ENCODE assay signal across 17 cellular contexts in genomic region chr5:129670944-129671343, GRCh38.
DNase-seq lines count a peak whose midpoint lies in the region; ATAC-seq and TF ChIP-seq lines count a peak whose summit lies in the region.
"Had no signal": no experiment of that assay in that cellular context is flagged by ENCODE, and none has a peak within 500 bp of the region (broad histone marks: within the 10 kb centered on the region; RNA-seq: fewer than 3 reads in every experiment).

No MANE protein-coding gene starts in this region.

- no peak for ATAC-seq in HG03025 (IDR thresholded peaks at IDR 0.05; ENCODE audit: low FRiP score, unreplicated experiment)
- ATAC-seq: A549 had no signal

- peak; percentile 23 for DNase-seq in A673 (ENCODE audit: low spot score)
- peak; percentile 47 for DNase-seq in HPDE6-E6E7 (ENCODE audit: extremely low spot score)
- peak; percentile 76 for DNase-seq in astrocyte of the spinal cord (ENCODE audit: low read depth, low spot score)
- DNase-seq in glomerular visceral epithelial cell (ENCODE audit: extremely low spot score), result peak; percentile 33
- DNase-seq in NCI-H748 treated with DMSO at 0.1 percent for 48 hours (lab: John Stamatoyannopoulos, UW), result no peak
- no peak for DNase-seq in NCI-H1694 (lab: John Stamatoyannopoulos, UW)
- no peak for DNase-seq in SKM-1 treated with dmso at 0.1 percent for 144 hours (lab: John Stamatoyannopoulos, UW; ENCODE audit: unreplicated experiment)
- DNase-seq: activated CD4-positive, alpha-beta T cell treated with anti-CD3 and anti-CD28 coated beads for 48 hours; DMS79 treated with DMSO at 0.1 percent for 48 hours; NCI-H187; NCI-H69 had no signal

- in situ Hi-C loops in astrocyte of the spinal cord (cut with HindIII; ENCODE audit: low sequenced_read_pairs), result no loop called here

- TF ChIP-seq CTCF in A673 (conservative IDR thresholded peaks at IDR 0.05; ENCODE audit: low read depth, low read length), result no peak
- TF ChIP-seq CTCF in astrocyte of the spinal cord (IDR thresholded peaks at IDR 0.05; ENCODE audit: low read depth, low read length), result no peak

- intact Hi-C loops in A673 (cut with micrococcal nuclease; ENCODE audit: unreplicated experiment), result no loop called here

- no TSS peak for BruUV-seq in A673 (replicated peaks; lab: Mats Ljungman, UMichigan)

- H3K27me3 ChIP-seq in A673 (replicated peaks; ENCODE audit: insufficient read depth, low read depth, low read length, poor library complexity), result no peaks in the 10 kb centered on the region
- H3K27me3 ChIP-seq: cardiac muscle cell, neutrophil had no signal

- H3K36me3 ChIP-seq in A673 (ENCODE audit: insufficient read depth, low read length, poor library complexity, severe bottlenecking), result no peaks in the 10 kb centered on the region
- H3K36me3 ChIP-seq: neutrophil, thoracic aorta had no signal

- no peaks in the 10 kb centered on the region for H3K9me3 ChIP-seq in A673 (ENCODE audit: low read depth, low read length, poor library complexity, severe bottlenecking)
- H3K9me3 ChIP-seq: A549, neutrophil, thoracic aorta had no signal

- CTCF ChIA-PET in A673 (lab: Charles Lee), result no interaction called here

- POLR2A ChIA-PET in A673 (lab: Charles Lee; ENCODE audit: low non-redundant PET), result no interaction called here

- no peak overlapping the region for H3K4me3 ChIP-seq in A673 (ENCODE audit: low read depth, low read length, poor library complexity, severe bottlenecking)
- H3K4me3 ChIP-seq in astrocyte of the spinal cord (ENCODE audit: low read depth, low read length), result no peak overlapping the region
- H3K4me3 ChIP-seq: A549, cardiac muscle cell, smooth muscle cell, thoracic aorta had no signal

- H3K27ac ChIP-seq in A673 (ENCODE audit: low read depth, low read length, poor library complexity, severe bottlenecking), result no peak overlapping the region
- H3K27ac ChIP-seq: A549, cardiac muscle cell, neutrophil, thoracic aorta had no signal

- no peaks in the 10 kb centered on the region for H3K4me1 ChIP-seq in A673 (ENCODE audit: insufficient read depth, low read length, poor library complexity, severe bottlenecking)
- H3K4me1 ChIP-seq: A549 had no signal

Comparison
In these comparisons a context has a peak if more than half of its experiments do, and no peak if none do; other contexts are left out.
1. DNase-seq: peak in A673 (single experiment), HPDE6-E6E7 (single experiment), astrocyte of the spinal cord (single experiment) and glomerular visceral epithelial cell (single experiment); none in NCI-H748 treated with DMSO at 0.1 percent for 48 hours (single experiment), NCI-H1694 (single experiment) and SKM-1 treated with dmso at 0.1 percent for 144 hours (single experiment).